In the genomic region with DNA sequence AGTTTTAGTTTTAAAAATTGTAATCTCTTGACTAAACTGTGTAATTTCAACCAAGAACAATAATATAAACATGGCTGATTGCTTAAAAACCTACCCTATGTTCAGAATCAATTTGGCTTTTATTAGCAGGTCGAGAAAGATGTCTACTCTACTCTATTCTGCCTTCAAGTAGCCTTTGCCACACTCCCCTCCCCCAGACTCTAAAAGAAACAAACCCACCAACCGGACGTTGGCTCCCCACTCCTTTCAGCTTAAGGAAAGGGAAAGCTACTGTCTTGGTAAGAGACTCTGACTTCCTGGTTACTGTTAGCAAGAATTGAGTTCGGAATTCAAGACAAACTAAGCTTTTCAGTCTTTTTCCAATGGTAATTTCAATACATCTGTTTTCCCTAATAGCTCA, we compare ENCODE assay signal across 29 cellular contexts. TPM values are rescaled to one million over a fixed set of nuclear protein-coding genes. Genes with fewer than 3 reads are reported as not detected.
DNase-seq lines count a peak whose midpoint lies in the region; ATAC-seq, FAIRE-seq and TF ChIP-seq lines count a peak whose summit lies in the region.
"Had no signal": no experiment of that assay in that cellular context is flagged by ENCODE, and none has a peak within 500 bp of the region (broad histone marks: within the 10 kb centered on the region; RNA-seq: fewer than 3 reads in every experiment).

No MANE protein-coding gene starts in this region.

- WGBS in H1 (ENCODE audit: extremely low coverage in 1 of 2, insufficient coverage in 1 of 2, insufficient read length in 1 of 2, insufficient replicate concordance in 2 of 2, low coverage in 1 of 2, low lambda C conversion rate in 2 of 2, missing lambda C conversion rate in 1 of 2), 2 experiments: 61% methylated on average over 4 of the region's 4 CpGs; no CpG with 5 or more reads in 1 of the 2 experiments

- no peak overlapping the region for H4K8ac ChIP-seq in H1 (ENCODE audit: extremely low read depth, insufficient read depth, low read length)

- H3K4me1 Mint-ChIP-seq in CD4-positive, alpha-beta T cell (ENCODE audit: low read depth): peaks cover 21% of the 10 kb centered on the region
- H3K4me1 Mint-ChIP-seq in nephron progenitor cell: peaks cover 35% of the 10 kb centered on the region

- H2AFZ ChIP-seq in H1 (ENCODE audit: low read length): peak overlapping the region; percentile 59
- H2AFZ ChIP-seq: parathyroid adenoma had no signal

- ATAC-seq in CD4-positive, alpha-beta T cell (ENCODE audit: poor library complexity): no peak
- ATAC-seq in HG02759 (IDR thresholded peaks at IDR 0.05; ENCODE audit: unreplicated experiment): no peak
- ATAC-seq: heart left ventricle had no signal

- FAIRE-seq in H1 (lab: Jason Lieb, UNC) (no peak), kidney (lab: Jason Lieb, UNC) (no peak)
- FAIRE-seq: small intestine, TTC549 had no signal

- no peaks in the 10 kb centered on the region for H3K27me3 ChIP-seq in CD4-positive, alpha-beta T cell (ENCODE audit: control insufficient read depth, insufficient read depth, low read length)
- H3K27me3 ChIP-seq in HUES48 (ENCODE audit: control insufficient read depth, insufficient read depth, low read length) (no peaks in the 10 kb centered on the region), H1 (replicated peaks in 1 of 4; ENCODE audit: control insufficient read depth in 3 of 4, extremely low read depth in 1 of 4, insufficient read depth in 3 of 4, low read length in 3 of 4) (no peaks in the 10 kb centered on the region)
- H3K27me3 ChIP-seq: ascending aorta, BE2C, cardiac muscle cell, colonic mucosa, suprapubic skin had no signal

- H3K4me1 ChIP-seq in HUES48 (ENCODE audit: control insufficient read depth, insufficient read depth, low read length) (peaks cover 28% of the 10 kb centered on the region), H1 (replicated peaks in 1 of 4; ENCODE audit: control insufficient read depth in 3 of 4, insufficient read depth in 4 of 4, low read length in 3 of 4) (peaks cover 0 to 7% (median 2%) of the 10 kb centered on the region in 4 experiments; a peak in 3 of 7 replicates), kidney (ENCODE audit: control insufficient read depth in 1 of 2, insufficient read depth in 1 of 2, low read depth in 1 of 2, low read length in 2 of 2) (peaks cover 3 to 15% of the 10 kb centered on the region in 2 donors)
- H3K4me1 ChIP-seq: BE2C, colonic mucosa had no signal

- intact Hi-C loops in CD4-positive, alpha-beta T cell (cut with DNase I, micrococcal nuclease): loop anchor here in 1 of 2 experiments (5.0 kb wide), 1 partner anchor 35 kb away; no protein-coding TSS in a partner anchor
- intact Hi-C loops in kidney (cut with DNase I): no loop called here

- TF ChIP-seq CTCF in CD4-positive, alpha-beta T cell (IDR thresholded peaks at IDR 0.05): no peak
- TF ChIP-seq CTCF in H1 (IDR thresholded peaks at IDR 0.05; ENCODE audit: control extremely low read depth in 1 of 3, insufficient read depth in 1 of 3, low read depth in 1 of 3, low read length in 3 of 3): no peak
- no peak for TF ChIP-seq CTCF in nephron progenitor cell (IDR thresholded peaks at IDR 0.05)
- TF ChIP-seq CTCF in kidney (IDR thresholded peaks at IDR 0.05; ENCODE audit: borderline replicate concordance, extremely low read depth, insufficient read depth): no peak

- CTCF ChIA-PET in CD4-positive, alpha-beta T cell (lab: Charles Lee): interaction anchor here (1.4 kb wide), 1 partner anchor 414 kb away, joined by 3 read pairs; a partner anchor contains a TSS
- CTCF ChIA-PET in H1 (lab: Charles Lee; ENCODE audit: partially characterized antibody): interaction anchor here (0.9 to 5.6 kb wide), 4 partner anchors 10 to 112 kb away, joined by 3 to 32 read pairs (median 4); no protein-coding TSS in a partner anchor
- CTCF ChIA-PET in HEK293T (lab: Yijun Ruan, JAX): interaction anchor here (0.8 kb wide), 1 partner anchor 9 kb away, joined by 3 read pairs; no protein-coding TSS in a partner anchor

- H4K5ac ChIP-seq in H1 (ENCODE audit: insufficient read length, low read depth, low read length): no peak overlapping the region

- H2AK5ac ChIP-seq in H1 (ENCODE audit: low read depth, low read length): no peak overlapping the region

- H3K56ac ChIP-seq in H1 (replicated peaks; ENCODE audit: insufficient read length, low read depth, low read length): no peak overlapping the region

- no peak overlapping the region for H2BK120ac ChIP-seq in H1 (replicated peaks; ENCODE audit: low read depth, low read length)

- POLR2A ChIA-PET in CD4-positive, alpha-beta T cell (lab: Charles Lee): interaction anchor here (0.9 to 1.0 kb wide), 2 partner anchors 9 to 87 kb away, joined by 3 read pairs; no protein-coding TSS in a partner anchor
- POLR2A ChIA-PET in H1 (lab: Charles Lee; ENCODE audit: partially characterized antibody) (interaction anchor here (0.9 to 1.2 kb wide), 4 partner anchors 49 to 87 kb away, joined by 3 to 4 read pairs (median 3); a partner anchor contains a TSS), HEK293T (lab: Yijun Ruan, JAX) (interaction anchor here (0.7 to 1.6 kb wide), 2 partner anchors 16 to 332 kb away, joined by 3 to 5 read pairs; a partner anchor contains a TSS)

- H3K14ac ChIP-seq in H1 (ENCODE audit: insufficient read length): no peak overlapping the region

- H3K23me2 ChIP-seq in H1 (ENCODE audit: low read depth, low read length): no peaks in the 10 kb centered on the region

- H3K9me3 ChIP-seq in CD4-positive, alpha-beta T cell (ENCODE audit: control insufficient read depth, low read length): no peaks in the 10 kb centered on the region
- no peaks in the 10 kb centered on the region for H3K9me3 ChIP-seq in HUES48 (ENCODE audit: control insufficient read depth, insufficient read depth, low read length)
- no peaks in the 10 kb centered on the region for H3K9me3 ChIP-seq in H1 (ENCODE audit: insufficient read depth in 2 of 2, low read depth in 1 of 2, low read length in 1 of 2)
- no peaks in the 10 kb centered on the region for H3K9me3 ChIP-seq in kidney (ENCODE audit: control insufficient read depth in 1 of 2, low read length in 2 of 2)
- H3K9me3 ChIP-seq: ascending aorta, BE2C, colonic mucosa, heart left ventricle, left ventricle myocardium inferior, SK-N-SH, suprapubic skin had no signal

- H3K36me3 Mint-ChIP-seq in CD4-positive, alpha-beta T cell (ENCODE audit: low read depth): peaks cover 2% of the 10 kb centered on the region
- H3K36me3 Mint-ChIP-seq in nephron progenitor cell (ENCODE audit: low read depth): no peaks in the 10 kb centered on the region

- H3K4ac ChIP-seq in H1 (replicated peaks; ENCODE audit: insufficient read length, low read depth, low read length): no peak overlapping the region

- no peak overlapping the region for H2BK15ac ChIP-seq in H1 (ENCODE audit: low read length)

- no peak overlapping the region for H3K4me3 Mint-ChIP-seq in CD4-positive, alpha-beta T cell
- no peak overlapping the region for H3K4me3 Mint-ChIP-seq in nephron progenitor cell
- H3K4me3 Mint-ChIP-seq: T-helper 1 cell treated with Interleukin-12 subunit alpha and Interleukin-12 subunit beta and Interleukin-4 antibody, amounts not matched to agents 30 μg/mL and 1 μg/mL, for 36 hours had no signal

- peak overlapping the region in 1 of 2 experiments; percentile 32; a peak in 1 of 4 replicates for H3K4me2 ChIP-seq in H1 (ENCODE audit: insufficient read depth in 1 of 2, low read depth in 2 of 2, low read length in 2 of 2)
- H3K4me2 ChIP-seq: SK-N-SH had no signal

- H3K36me3 ChIP-seq in HUES48 (ENCODE audit: control insufficient read depth, insufficient read depth, low read length) (no peaks in the 10 kb centered on the region), H1 (ENCODE audit: control insufficient read depth in 2 of 4, insufficient read depth in 4 of 4, low read length in 3 of 4) (no peaks in the 10 kb centered on the region; a peak in 1 of 8 replicates), kidney (ENCODE audit: control insufficient read depth in 1 of 2, insufficient read depth in 2 of 2, low read length in 2 of 2) (no peaks in the 10 kb centered on the region)
- H3K36me3 ChIP-seq: ascending aorta, BE2C, cardiac muscle cell, colonic mucosa, heart left ventricle, left ventricle myocardium inferior, suprapubic skin had no signal

- no peak overlapping the region for H4K91ac ChIP-seq in H1 (replicated peaks; ENCODE audit: insufficient read length, low read length)

- H2BK5ac ChIP-seq in H1 (ENCODE audit: low read depth, low read length): no peak overlapping the region

- H3K27me3 Mint-ChIP-seq in CD4-positive, alpha-beta T cell: no peaks in the 10 kb centered on the region
- H3K27me3 Mint-ChIP-seq in nephron progenitor cell (ENCODE audit: low read depth, poor library complexity): peaks cover 9% of the 10 kb centered on the region

- no peak for TF ChIP-seq EP300 in H1 (IDR thresholded peaks at IDR 0.05; ENCODE audit: borderline replicate concordance in 1 of 2, low read depth in 2 of 2, low read length in 2 of 2)

- DNase-seq in CD4-positive, alpha-beta T cell: no peak
- no peak for DNase-seq in H1 (ENCODE audit: low read depth in 1 of 2, low spot score in 2 of 2)
- DNase-seq in nephron progenitor cell: no peak
- no peak for DNase-seq in GF-D8 (lab: John Stamatoyannopoulos, UW)
- no peak for DNase-seq in HEK293T (ENCODE audit: extremely low spot score)
- no peak for DNase-seq in kidney
- DNase-seq: activated CD4-positive, alpha-beta T cell treated with anti-CD3 and anti-CD28 coated beads for 48 hours; activated naive CD4-positive, alpha-beta T cell treated with anti-CD3 and anti-CD28 coated beads, Interleukin-2, amount 50 U/mL, for 16 hours; BE2C; colonic mucosa; DMS153; effector CD8-positive, alpha-beta T cell; HCEC 1CT; heart left ventricle; KG1; left ventricle myocardium inferior; MM.1S; NCI-H1436; NCI-H748 treated with DMSO at 0.1 percent for 48 hours; SK-N-SH; small intestine had no signal

- H3K4me3 ChIP-seq in HUES48 (ENCODE audit: low read depth, low read length): no peak overlapping the region
- peak overlapping the region in 1 of 4 experiments; percentile 9; a peak in 1 of 8 replicates for H3K4me3 ChIP-seq in H1 (ENCODE audit: extremely low read depth in 1 of 4, insufficient read depth in 2 of 4, low read depth in 3 of 4, low read length in 4 of 4)
- no peak overlapping the region for H3K4me3 ChIP-seq in kidney (ENCODE audit: low read length in 2 of 2)
- H3K4me3 ChIP-seq: ascending aorta, cardiac muscle cell, colonic mucosa, heart left ventricle, left ventricle myocardium inferior, suprapubic skin had no signal

- no peak overlapping the region for H3K23ac ChIP-seq in H1 (ENCODE audit: insufficient read length)

- H3K27ac Mint-ChIP-seq in CD4-positive, alpha-beta T cell: peak overlapping the region; percentile 5
- peak overlapping the region; percentile 37 for H3K27ac Mint-ChIP-seq in nephron progenitor cell
- H3K27ac Mint-ChIP-seq: T-helper 1 cell treated with Interleukin-12 subunit alpha and Interleukin-12 subunit beta and Interleukin-4 antibody, amounts not matched to agents 30 μg/mL and 1 μg/mL, for 36 hours had no signal

- no peak overlapping the region for H2BK20ac ChIP-seq in H1 (ENCODE audit: low read length)

- H3K18ac ChIP-seq in H1 (ENCODE audit: extremely low read depth, low read length): no peak overlapping the region

- no peaks in the 10 kb centered on the region for H3K79me1 ChIP-seq in H1 (ENCODE audit: low read depth, low read length)

- no peak for TF ChIP-seq RAD21 in H1 (IDR thresholded peaks at IDR 0.05 in 1 of 2, conservative IDR thresholded peaks at IDR 0.05 in 1 of 2; ENCODE audit: low read depth in 2 of 2, low read length in 2 of 2)

- no peaks in the 10 kb centered on the region for H3K9me3 Mint-ChIP-seq in CD4-positive, alpha-beta T cell
- no peaks in the 10 kb centered on the region for H3K9me3 Mint-ChIP-seq in nephron progenitor cell
- H3K9me3 Mint-ChIP-seq: T-helper 1 cell treated with Interleukin-12 subunit alpha and Interleukin-12 subunit beta and Interleukin-4 antibody, amounts not matched to agents 30 μg/mL and 1 μg/mL, for 36 hours had no signal

- no peak overlapping the region for H3K27ac ChIP-seq in CD4-positive, alpha-beta T cell (ENCODE audit: low read depth, low read length)
- H3K27ac ChIP-seq in HUES48 (ENCODE audit: low read depth, low read length) (peak overlapping the region; percentile 13), H1 (ENCODE audit: low read depth, low read length) (no peak overlapping the region), kidney (ENCODE audit: low read depth in 2 of 2, low read length in 2 of 2) (no peak overlapping the region)
- H3K27ac ChIP-seq: ascending aorta, cardiac muscle cell, colonic mucosa, heart left ventricle, left ventricle myocardium inferior, parathyroid adenoma, suprapubic skin had no signal

- H2BK12ac ChIP-seq in H1 (ENCODE audit: low read depth, low read length): no peak overlapping the region

- H3K9ac ChIP-seq in HUES48 (ENCODE audit: low read depth, low read length) (no peak overlapping the region), H1 (replicated peaks in 1 of 4; ENCODE audit: extremely low read depth in 1 of 4, low read depth in 3 of 4, low read length in 3 of 4) (no peak overlapping the region), kidney (ENCODE audit: low read length in 2 of 2) (no peak overlapping the region)
- H3K9ac ChIP-seq: parathyroid adenoma, SK-N-SH had no signal

- no peak for TF ChIP-seq POLR2A in H1 (IDR thresholded peaks at IDR 0.05; ENCODE audit: control extremely low read depth in 1 of 2, low read depth in 2 of 2, low read length in 2 of 2)

- H3K79me2 ChIP-seq in H1 (ENCODE audit: control insufficient read depth in 1 of 2, insufficient read depth in 2 of 2, low read length in 2 of 2): no peaks in the 10 kb centered on the region
- H3K79me2 ChIP-seq: parathyroid adenoma had no signal

- H4K20me1 ChIP-seq in H1 (replicated peaks in 1 of 2; ENCODE audit: control insufficient read depth in 1 of 2, insufficient read depth in 2 of 2, low read length in 2 of 2): no peaks in the 10 kb centered on the region

RNA-seq across cellular contexts. Expression of a gene that starts 46.7 kb away (rescaled TPM):
- 100 to 1,000 TPM; 106 to 114 TPM for total RNA-seq in CD4-positive, alpha-beta T cell
- total RNA-seq in H1 (2021; fragmentation: NEBNext Ultra II Directional; extraction: Animal tissue kit (Norgen Biotek cat#: 25700)): 17.8 and 19.3 TPM in 2 replicates
- polyA plus RNA-seq in H1 (2011; rRNA removed) (9.4 and 12.4 TPM in 2 replicates), kidney (ENCODE audit: insufficient read depth, low read depth, low replicate concordance) (13.3 TPM)
- polyA plus RNA-seq in H1 (2011; cell fraction: cytosol; rRNA removed): 15.9 TPM
- polyA plus RNA-seq in H1 (2011; cell fraction: nucleus; rRNA removed): 10.8 TPM
- polyA plus RNA-seq in H1 (2012, experiment 1 of 2): 15.0 to 23.2 TPM (median 17.1 TPM) in 4 replicates
- 2.8 TPM for polyA plus RNA-seq in H1 (2012, experiment 2 of 2)
- polyA plus RNA-seq in H1 (2013, experiment 1 of 2): 12.1 TPM
- polyA plus RNA-seq in H1 (2013, experiment 2 of 2): 12.9 TPM
- 11.5 and 12.8 TPM in 2 replicates for polyA minus RNA-seq in H1 (2011; rRNA and poly(A)+ RNA removed)
- 19.8 TPM for polyA minus RNA-seq in H1 (2011; cell fraction: cytosol; rRNA and poly(A)+ RNA removed)
- 19.0 TPM for polyA minus RNA-seq in H1 (2011; cell fraction: nucleus; rRNA and poly(A)+ RNA removed)
- total RNA-seq in kidney: 41.5 TPM

RNA-seq across cellular contexts. Expression of a gene that starts 49.7 kb away (rescaled TPM):
- 10 to 100 TPM; 11.9 to 13.1 TPM for total RNA-seq in CD4-positive, alpha-beta T cell
- 360 and 369 TPM in 2 replicates for total RNA-seq in H1 (2021; fragmentation: NEBNext Ultra II Directional; extraction: Animal tissue kit (Norgen Biotek cat#: 25700))
- polyA plus RNA-seq in H1 (2011; rRNA removed) (209 and 305 TPM in 2 replicates), kidney (ENCODE audit: insufficient read depth, low read depth, low replicate concordance) (212 TPM)
- 324 TPM for polyA plus RNA-seq in H1 (2011; cell fraction: cytosol; rRNA removed)
- polyA plus RNA-seq in H1 (2011; cell fraction: nucleus; rRNA removed): 194 TPM
- polyA plus RNA-seq in H1 (2012, experiment 1 of 2): 418 to 601 TPM (median 461 TPM) in 4 replicates
- polyA plus RNA-seq in H1 (2012, experiment 2 of 2): 51.1 TPM
- polyA plus RNA-seq in H1 (2013, experiment 1 of 2): 269 TPM
- 281 TPM for polyA plus RNA-seq in H1 (2013, experiment 2 of 2)
- 608 and 793 TPM in 2 replicates for polyA minus RNA-seq in H1 (2011; rRNA and poly(A)+ RNA removed)
- polyA minus RNA-seq in H1 (2011; cell fraction: cytosol; rRNA and poly(A)+ RNA removed): 194 TPM
- 250 TPM for polyA minus RNA-seq in H1 (2011; cell fraction: nucleus; rRNA and poly(A)+ RNA removed)
- total RNA-seq in kidney: 202 TPM

Comparison
In these comparisons a context has a peak if more than half of its experiments do, and no peak if none do; other contexts are left out.
1. RNA of a gene that starts 49.7 kb away (total RNA-seq): 360 to 369 TPM in H1 and 202 TPM in kidney (single experiment); 11.9 to 13.1 TPM in CD4-positive, alpha-beta T cell; every median in the first group is over 10 times any median in the second.